Comparison of ENCODE assay signal across 8 cellular contexts in the genomic region with DNA sequence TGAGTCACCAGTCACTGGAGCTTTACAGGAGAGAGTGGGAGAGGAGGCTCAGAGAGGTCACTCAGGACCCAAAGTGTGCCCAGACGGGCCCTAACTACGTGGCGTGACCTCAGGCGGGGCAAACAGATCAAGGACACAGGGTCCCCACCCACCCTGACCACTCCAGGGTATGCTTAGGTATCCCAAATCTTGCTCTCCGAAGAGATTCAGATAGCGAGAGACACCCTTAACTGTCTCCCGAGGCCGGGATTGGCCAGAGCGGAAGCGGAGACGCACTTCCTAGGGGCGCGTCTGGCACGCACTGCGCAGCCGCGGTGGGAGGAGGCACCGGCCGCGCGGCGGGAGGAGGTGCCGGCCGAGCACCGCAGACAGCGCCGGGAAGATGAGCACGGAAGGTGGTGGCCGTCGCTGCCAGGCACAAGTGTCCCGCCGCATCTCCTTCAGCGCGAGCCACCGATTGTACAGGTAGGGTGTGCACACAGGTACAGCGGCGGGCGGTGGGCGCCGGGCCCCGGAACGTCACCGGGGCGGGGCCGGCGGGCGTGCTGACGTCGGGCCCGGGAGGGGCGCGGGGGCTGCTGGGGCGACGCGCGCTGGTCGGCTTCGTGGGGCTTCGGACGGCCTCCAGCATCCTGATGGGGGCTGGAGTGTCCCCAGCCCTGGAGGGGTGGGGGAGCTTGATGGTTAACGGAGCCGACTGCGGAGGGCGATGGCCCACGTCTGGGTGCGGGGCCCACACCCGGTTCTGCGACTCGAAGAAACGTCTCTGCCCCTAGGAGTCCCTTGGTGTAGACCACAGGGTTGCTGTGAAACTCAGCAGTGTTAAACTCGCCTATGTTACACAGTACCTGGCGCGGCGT. TPM values are rescaled to one million over a fixed set of nuclear protein-coding genes. Genes with fewer than 3 reads are reported as not detected.
DNase-seq lines count a peak whose midpoint lies in the region; ATAC-seq and TF ChIP-seq lines count a peak whose summit lies in the region.

Gene PTS (plus strand): TSS at position 367 of the 860 bp plus-strand sequence. CDS start 16 bp downstream, at position 383.

- H3K9me3 ChIP-seq in RWPE2 (ENCODE audit: severe bottlenecking): no peaks in the 10 kb centered on the region

- TF ChIP-seq CTCF in GM23338 (conservative IDR thresholded peaks at IDR 0.05; ENCODE audit: low read depth in 2 of 2) (no peak), RWPE2 (IDR thresholded peaks at IDR 0.05; ENCODE audit: poor library complexity, severe bottlenecking) (no peak), fibroblast of mammary gland (conservative IDR thresholded peaks at IDR 0.05; ENCODE audit: control insufficient read depth, insufficient read depth, low read depth, low read length) (no peak)

- peak within 1 kb of the TSS; percentile 95 for H3K27ac Mint-ChIP-seq in GM23338
- H3K27ac Mint-ChIP-seq in activated T-helper 2 cell treated with anti-CD3 and anti-CD28 coated beads, Interferon-gamma antibody, Interleukin-2, Interleukin-4, amounts not matched to agents 10 μg/mL and 5 μg/mL and 100 μg/mL, durations not matched to agents 14 hours and 24 hours and 36 hours: peak within 1 kb of the TSS; percentile 92
- H3K27ac Mint-ChIP-seq in natural killer cell treated with Interleukin-12 subunit alpha and Interleukin-12 subunit beta and Interleukin-15 and Interleukin-18, amount 100 ng/mL, for 72 hours: peak within 1 kb of the TSS; percentile 84 to 90

- H3F3A ChIP-seq in GM23338 (replicated peaks; ENCODE audit: low read depth): no peaks in the 10 kb centered on the region

- H3K27me3 ChIP-seq in GM23338 (ENCODE audit: insufficient read depth): no peaks in the 10 kb centered on the region; the same call in 1 of the 2 replicates
- no peaks in the 10 kb centered on the region for H3K27me3 ChIP-seq in RWPE2 (ENCODE audit: insufficient read depth, poor library complexity, severe bottlenecking)

- H3K4me1 Mint-ChIP-seq in GM23338: peaks cover 8% of the 10 kb centered on the region
- H3K4me1 Mint-ChIP-seq in activated T-helper 2 cell treated with anti-CD3 and anti-CD28 coated beads, Interferon-gamma antibody, Interleukin-2, Interleukin-4, amounts not matched to agents 10 μg/mL and 5 μg/mL and 100 μg/mL, durations not matched to agents 14 hours and 24 hours and 36 hours (ENCODE audit: low read depth): peaks cover 20% of the 10 kb centered on the region
- peaks cover 15 to 31% of the 10 kb centered on the region in 2 donors for H3K4me1 Mint-ChIP-seq in natural killer cell treated with Interleukin-12 subunit alpha and Interleukin-12 subunit beta and Interleukin-15 and Interleukin-18, amount 100 ng/mL, for 72 hours (ENCODE audit: low read depth in 2 of 2)

- H2AFZ ChIP-seq in GM23338: peak within 1 kb of the TSS; percentile 99

- peaks cover 5% of the 10 kb centered on the region; the same call in 1 of the 2 replicates for H4K20me1 ChIP-seq in GM23338 (replicated peaks; ENCODE audit: insufficient read depth)

- H3K4me3 ChIP-seq in GM23338 (peak within 1 kb of the TSS; percentile 85), RWPE2 (ENCODE audit: severe bottlenecking) (peak within 1 kb of the TSS; percentile 64), fibroblast of mammary gland (ENCODE audit: control insufficient read depth, low read depth, low read length) (peak within 1 kb of the TSS; percentile 92)

- H3K4me1 ChIP-seq in GM23338 (ENCODE audit: insufficient read depth): peaks cover 7% of the 10 kb centered on the region; the same call in 1 of the 2 replicates
- peaks cover 11% of the 10 kb centered on the region for H3K4me1 ChIP-seq in RWPE2 (ENCODE audit: insufficient read depth, poor library complexity, severe bottlenecking)

- no peaks in the 10 kb centered on the region for H3K9me3 Mint-ChIP-seq in GM23338
- H3K9me3 Mint-ChIP-seq in activated T-helper 2 cell treated with anti-CD3 and anti-CD28 coated beads, Interferon-gamma antibody, Interleukin-2, Interleukin-4, amounts not matched to agents 10 μg/mL and 5 μg/mL and 100 μg/mL, durations not matched to agents 14 hours and 24 hours and 36 hours: no peaks in the 10 kb centered on the region
- H3K9me3 Mint-ChIP-seq in natural killer cell treated with Interleukin-12 subunit alpha and Interleukin-12 subunit beta and Interleukin-15 and Interleukin-18, amount 100 ng/mL, for 72 hours: no peaks in the 10 kb centered on the region

- intact Hi-C loops in activated T-helper 2 cell treated with anti-CD3 and anti-CD28 coated beads, Interferon-gamma antibody, Interleukin-2, Interleukin-4, amounts not matched to agents 10 μg/mL and 5 μg/mL and 100 μg/mL, durations not matched to agents 14 hours and 24 hours and 36 hours (cut with micrococcal nuclease): loop anchor here (1.0 to 10.0 kb wide), 4 partner anchors 299 to 1549 kb away; partner anchors contain the start of genes CLDN25, TTC12 and ZW10

- peak within 1 kb of the TSS; percentile 75 for H3K4me3 Mint-ChIP-seq in GM23338
- H3K4me3 Mint-ChIP-seq in activated T-helper 2 cell treated with anti-CD3 and anti-CD28 coated beads, Interferon-gamma antibody, Interleukin-2, Interleukin-4, amounts not matched to agents 10 μg/mL and 5 μg/mL and 100 μg/mL, durations not matched to agents 14 hours and 24 hours and 36 hours (ENCODE audit: low read depth): peak within 1 kb of the TSS; percentile 89
- H3K4me3 Mint-ChIP-seq in natural killer cell treated with Interleukin-12 subunit alpha and Interleukin-12 subunit beta and Interleukin-15 and Interleukin-18, amount 100 ng/mL, for 72 hours: peak within 1 kb of the TSS; percentile 92

- peaks cover 35% of the 10 kb centered on the region for H3K79me2 ChIP-seq in GM23338 (replicated peaks; ENCODE audit: insufficient read depth)

- DNase-seq in EH (ENCODE audit: low read depth) (peak; percentile 90), GM23338 (ENCODE audit: low spot score) (peak; percentile 91), Kasumi-1 (lab: John Stamatoyannopoulos, UW) (peak; percentile 83 to 84), RWPE2 (ENCODE audit: low spot score) (peak; percentile 83), fibroblast of mammary gland (ENCODE audit: low read depth) (peak; percentile 85)
- peak; percentile 83 for DNase-seq in activated T-helper 2 cell treated with anti-CD3 and anti-CD28 coated beads, Interferon-gamma antibody, Interleukin-2, Interleukin-4, amounts not matched to agents 10 μg/mL and 5 μg/mL and 100 μg/mL, durations not matched to agents 14 hours and 24 hours and 36 hours (ENCODE audit: low spot score)
- DNase-seq in natural killer cell treated with Interleukin-12 subunit alpha and Interleukin-12 subunit beta and Interleukin-15 and Interleukin-18, amount 100 ng/mL, for 72 hours (ENCODE audit: low spot score): peak; percentile 91
- peak; percentile 74 for DNase-seq in stimulated activated naive CD4-positive, alpha-beta T cell treated with Interleukin-2 at 50 U/mL for 16 hours (lab: John Stamatoyannopoulos, UW)

- H3K27ac ChIP-seq in GM23338 (ENCODE audit: low read depth): peak within 1 kb of the TSS; percentile 90
- peak within 1 kb of the TSS; percentile 67 for H3K27ac ChIP-seq in RWPE2 (ENCODE audit: poor library complexity, severe bottlenecking)

- peaks cover 14% of the 10 kb centered on the region; the same call in 2 of the 3 replicates for H3K36me3 Mint-ChIP-seq in GM23338 (ENCODE audit: low read depth)
- peaks cover 37% of the 10 kb centered on the region for H3K36me3 Mint-ChIP-seq in activated T-helper 2 cell treated with anti-CD3 and anti-CD28 coated beads, Interferon-gamma antibody, Interleukin-2, Interleukin-4, amounts not matched to agents 10 μg/mL and 5 μg/mL and 100 μg/mL, durations not matched to agents 14 hours and 24 hours and 36 hours (ENCODE audit: low read depth)
- H3K36me3 Mint-ChIP-seq in natural killer cell treated with Interleukin-12 subunit alpha and Interleukin-12 subunit beta and Interleukin-15 and Interleukin-18, amount 100 ng/mL, for 72 hours: peaks cover 18% of the 10 kb centered on the region

- peaks cover 9% of the 10 kb centered on the region for H3K27me3 Mint-ChIP-seq in GM23338 (ENCODE audit: insufficient read depth, low read depth, poor library complexity)
- H3K27me3 Mint-ChIP-seq in activated T-helper 2 cell treated with anti-CD3 and anti-CD28 coated beads, Interferon-gamma antibody, Interleukin-2, Interleukin-4, amounts not matched to agents 10 μg/mL and 5 μg/mL and 100 μg/mL, durations not matched to agents 14 hours and 24 hours and 36 hours (ENCODE audit: low read depth): peaks cover 2% of the 10 kb centered on the region
- no peaks in the 10 kb centered on the region for H3K27me3 Mint-ChIP-seq in natural killer cell treated with Interleukin-12 subunit alpha and Interleukin-12 subunit beta and Interleukin-15 and Interleukin-18, amount 100 ng/mL, for 72 hours

- peak within 1 kb of the TSS; percentile 95 for H3K4me2 ChIP-seq in GM23338

- ATAC-seq in GM23338: peak; percentile 95
- ATAC-seq in RWPE2 (ENCODE audit: low read depth): peak; percentile 96
- peak; percentile 96 to 97 for ATAC-seq in natural killer cell treated with Interleukin-12 subunit alpha and Interleukin-12 subunit beta and Interleukin-15 and Interleukin-18, amount 100 ng/mL, for 72 hours

- H3K9me2 ChIP-seq in GM23338 (ENCODE audit: insufficient read depth): no peaks in the 10 kb centered on the region

- peaks cover 8% of the 10 kb centered on the region; the same call in 1 of the 2 replicates for H3K36me3 ChIP-seq in GM23338 (ENCODE audit: insufficient read depth)
- peaks cover 29% of the 10 kb centered on the region for H3K36me3 ChIP-seq in RWPE2 (ENCODE audit: low read depth)

TF ChIP-seq in GM23338, 12 proteins besides CTCF, POLR2A, EP300 and RAD21 (continues in another document):
- no peak for TF ChIP-seq JUNB (IDR thresholded peaks at IDR 0.05; ENCODE audit: unreplicated experiment)
- TF ChIP-seq POLR2AphosphoS5 (IDR thresholded peaks at IDR 0.05; ENCODE audit: low read depth): peak; percentile 86

RNA-seq across cellular contexts. Expression of gene PTS, which starts in this region (rescaled TPM):
- total RNA-seq in GM23338 (2014; rRNA removed; shearing (Covaris generic)): 19.9 and 29.1 TPM in 2 replicates
- polyA plus RNA-seq in GM23338 (2016; fragmentation: Nextera tagmentation; extraction: Ambion mirVana): 85.5 and 103 TPM in 2 replicates
- 30.5 and 33.4 TPM in 2 replicates for total RNA-seq in activated T-helper 2 cell treated with anti-CD3 and anti-CD28 coated beads, Interferon-gamma antibody, Interleukin-2, Interleukin-4, amounts not matched to agents 10 μg/mL and 5 μg/mL and 100 μg/mL, durations not matched to agents 14 hours and 24 hours and 36 hours
- 10 to 100 TPM; 36.2 to 36.8 TPM for total RNA-seq in natural killer cell treated with Interleukin-12 subunit alpha and Interleukin-12 subunit beta and Interleukin-15 and Interleukin-18, amount 100 ng/mL, for 72 hours

Comparison
In these comparisons a context has a peak if more than half of its experiments do, and no peak if none do; other contexts are left out.
1. Peak in every context shown above with its lines: DNase-seq, ATAC-seq, H3K4me3 ChIP-seq and H3K27ac ChIP-seq.